33 cellular contexts compared by ENCODE assay signal in the genomic region with DNA sequence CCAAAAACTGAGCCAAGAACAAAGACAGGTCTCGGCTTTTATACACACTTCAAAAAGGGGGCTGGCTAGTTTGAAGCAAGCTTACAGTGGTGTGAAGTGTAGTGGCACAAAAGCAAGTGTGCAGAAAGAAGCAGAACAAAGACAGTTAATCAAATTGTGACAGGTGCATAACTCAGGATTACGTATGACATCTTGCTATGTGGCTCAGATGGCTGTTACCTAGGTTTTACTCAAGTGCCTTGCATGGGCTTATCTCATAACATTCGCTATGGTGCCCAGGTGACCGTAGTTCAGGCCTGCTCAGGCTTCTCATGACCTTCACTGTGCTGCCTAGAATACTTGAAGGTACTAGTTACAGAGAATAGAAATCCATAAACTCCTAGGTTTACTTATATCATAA.
DNase-seq lines count a peak whose midpoint lies in the region; ATAC-seq, FAIRE-seq and TF ChIP-seq lines count a peak whose summit lies in the region.
"Had no signal": no experiment of that assay in that cellular context is flagged by ENCODE, and none has a peak within 500 bp of the region (broad histone marks: within the 10 kb centered on the region; RNA-seq: fewer than 3 reads in every experiment).

No MANE protein-coding gene starts in this region.

- no peak for FAIRE-seq in kidney (lab: Jason Lieb, UNC)
- FAIRE-seq: colon, GM18507 had no signal

- H3K27me3 Mint-ChIP-seq in GM23338 (ENCODE audit: insufficient read depth, low read depth, poor library complexity) (no peaks in the 10 kb centered on the region), mesothelial cell of epicardium (ENCODE audit: low read depth) (no peaks in the 10 kb centered on the region)
- no peaks in the 10 kb centered on the region for H3K27me3 Mint-ChIP-seq in stimulated activated naive CD8-positive, alpha-beta T cell treated with anti-CD3 and anti-CD28 coated beads, Interleukin-15, amount 100 ng/mL, for 72 hours

- peak overlapping the region; percentile 43; the same call in 1 of the 2 replicates for H2AFZ ChIP-seq in GM23338
- H2AFZ ChIP-seq: PC-9 had no signal

- H3K4me3 Mint-ChIP-seq in GM23338, result no peak overlapping the region
- H3K4me3 Mint-ChIP-seq in mesothelial cell of epicardium, result no peak overlapping the region
- no peak overlapping the region for H3K4me3 Mint-ChIP-seq in stimulated activated naive CD8-positive, alpha-beta T cell treated with anti-CD3 and anti-CD28 coated beads, Interleukin-15, amount 100 ng/mL, for 72 hours
- H3K4me3 Mint-ChIP-seq: nephron progenitor cell, WTC11 had no signal

- H3K9ac ChIP-seq in kidney (ENCODE audit: low read length in 2 of 2), result no peak overlapping the region
- H3K9ac ChIP-seq: BLaER1, KMS-11 had no signal

- no peaks in the 10 kb centered on the region for H4K20me1 ChIP-seq in GM23338 (replicated peaks; ENCODE audit: insufficient read depth)
- H4K20me1 ChIP-seq: BLaER1 had no signal

- no peak overlapping the region for H3K27ac Mint-ChIP-seq in GM23338
- peak overlapping the region; percentile 9 for H3K27ac Mint-ChIP-seq in mesothelial cell of epicardium
- no peak overlapping the region for H3K27ac Mint-ChIP-seq in stimulated activated naive CD8-positive, alpha-beta T cell treated with anti-CD3 and anti-CD28 coated beads, Interleukin-15, amount 100 ng/mL, for 72 hours
- H3K27ac Mint-ChIP-seq: nephron progenitor cell, WTC11 had no signal

- H3K27me3 ChIP-seq in GM23338 (ENCODE audit: insufficient read depth), result no peaks in the 10 kb centered on the region
- H3K27me3 ChIP-seq: adrenal gland, BLaER1, uterus had no signal

- H3K36me3 ChIP-seq in GM23338 (ENCODE audit: insufficient read depth) (no peaks in the 10 kb centered on the region), kidney (ENCODE audit: control insufficient read depth in 1 of 2, insufficient read depth in 2 of 2, low read length in 2 of 2) (no peaks in the 10 kb centered on the region)
- H3K36me3 ChIP-seq: adrenal gland, BLaER1, uterus had no signal

- TF ChIP-seq CTCF in GM23338 (conservative IDR thresholded peaks at IDR 0.05; ENCODE audit: low read depth in 2 of 2) (no peak), mesothelial cell of epicardium (IDR thresholded peaks at IDR 0.05; ENCODE audit: unreplicated experiment) (no peak), kidney (IDR thresholded peaks at IDR 0.05; ENCODE audit: borderline replicate concordance, extremely low read depth, insufficient read depth) (no peak)

- DNase-seq in GM23338 (ENCODE audit: low spot score), result no peak
- peak; percentile 15 for DNase-seq in NCI-H2107 (lab: John Stamatoyannopoulos, UW)
- peak; percentile 4 for DNase-seq in astrocyte of the hippocampus (ENCODE audit: low read depth, low spot score)
- DNase-seq in mesothelial cell of epicardium (ENCODE audit: low spot score in 2 of 2, unreplicated experiment in 2 of 2), result no peak
- DNase-seq in kidney, result no peak
- no peak for DNase-seq in T-helper 9 cell
- no peak for DNase-seq in stimulated activated naive CD8-positive, alpha-beta T cell treated with anti-CD3 and anti-CD28 coated beads, Interleukin-15, amount 100 ng/mL, for 72 hours
- DNase-seq in activated CD4-positive, alpha-beta T cell treated with anti-CD3 and anti-CD28 coated beads, Interleukin-2, amount 50 U/mL, for 1 hour, result no peak
- DNase-seq: activated CD4-positive, alpha-beta T cell treated with anti-CD3 and anti-CD28 coated beads, Interleukin-2, amount 50 U/mL, for 4 hours; activated naive CD4-positive, alpha-beta T cell treated with Interleukin-2 at 50 U/mL for 16 hours; adrenal gland; COR-L47; DMS79; effector CD4-positive, alpha-beta T cell; mammary epithelial cell; NCI-H1694 treated with DMSO at 0.1 percent for 48 hours; NCI-H2227 treated with DMSO at 0.1 percent for 48 hours; nephron progenitor cell; NK-92 treated with Interleukin-12 subunit alpha and Interleukin-12 subunit beta, amount 100 ng/mL, for 24 hours; PC-9; posterior cingulate gyrus; stimulated activated naive CD4-positive, alpha-beta T cell; SW 1271; T1000; uterus had no signal

- no peaks in the 10 kb centered on the region for H3K9me3 ChIP-seq in kidney (ENCODE audit: control insufficient read depth in 1 of 2, low read length in 2 of 2)
- H3K9me3 ChIP-seq: adrenal gland, BLaER1, uterus had no signal

- intact Hi-C loops in kidney (cut with DNase I), result no loop called here

- H3K4me1 Mint-ChIP-seq in GM23338, result peaks cover 6% of the 10 kb centered on the region
- H3K4me1 Mint-ChIP-seq in mesothelial cell of epicardium, result peaks cover 16% of the 10 kb centered on the region
- H3K4me1 Mint-ChIP-seq in stimulated activated naive CD8-positive, alpha-beta T cell treated with anti-CD3 and anti-CD28 coated beads, Interleukin-15, amount 100 ng/mL, for 72 hours, result no peaks in the 10 kb centered on the region
- H3K4me1 Mint-ChIP-seq: nephron progenitor cell had no signal

- H3K4me1 ChIP-seq in GM23338 (ENCODE audit: insufficient read depth) (0 out of 2 replicates have a peak, but pooled peaks cover 9% of the 10 kb centered on the region), kidney (ENCODE audit: control insufficient read depth in 1 of 2, insufficient read depth in 1 of 2, low read depth in 1 of 2, low read length in 2 of 2) (no peaks in the 10 kb centered on the region)
- H3K4me1 ChIP-seq: adrenal gland, BLaER1, uterus had no signal

- no peak overlapping the region for H3K27ac ChIP-seq in GM23338 (ENCODE audit: low read depth)
- no peak overlapping the region for H3K27ac ChIP-seq in kidney (ENCODE audit: low read depth in 2 of 2, low read length in 2 of 2)
- H3K27ac ChIP-seq: adrenal gland, BLaER1, epithelial cell of prostate, KMS-11, PC-9, uterus had no signal

- no peak for ATAC-seq in GM23338
- no peak for ATAC-seq in stimulated activated naive CD8-positive, alpha-beta T cell treated with anti-CD3 and anti-CD28 coated beads, Interleukin-15, amount 100 ng/mL, for 72 hours
- ATAC-seq: Right ventricle myocardium inferior, sciatic nerve, WTC11 had no signal

- H3K36me3 Mint-ChIP-seq in GM23338 (ENCODE audit: low read depth), result no peaks in the 10 kb centered on the region
- peaks cover 5% of the 10 kb centered on the region for H3K36me3 Mint-ChIP-seq in mesothelial cell of epicardium

- H3K79me2 ChIP-seq in GM23338 (replicated peaks; ENCODE audit: insufficient read depth), result no peaks in the 10 kb centered on the region

- H3K4me3 ChIP-seq in GM23338, result no peak overlapping the region
- H3K4me3 ChIP-seq in kidney (ENCODE audit: low read length in 2 of 2), result no peak overlapping the region
- H3K4me3 ChIP-seq: adrenal gland, BLaER1, PC-9, uterus had no signal

- H3K4me2 ChIP-seq in GM23338, result no peak overlapping the region
- H3K4me2 ChIP-seq: BLaER1, KMS-11, PC-9 had no signal

- H3K9me2 ChIP-seq in GM23338 (ENCODE audit: insufficient read depth), result no peaks in the 10 kb centered on the region

- no peaks in the 10 kb centered on the region for H3F3A ChIP-seq in GM23338 (replicated peaks; ENCODE audit: low read depth)

- H3K9me3 Mint-ChIP-seq in GM23338 (peaks cover 15% of the 10 kb centered on the region), mesothelial cell of epicardium (peaks cover 27% of the 10 kb centered on the region)
- H3K9me3 Mint-ChIP-seq in stimulated activated naive CD8-positive, alpha-beta T cell treated with anti-CD3 and anti-CD28 coated beads, Interleukin-15, amount 100 ng/mL, for 72 hours, result peaks cover 0 to 13% of the 10 kb centered on the region in 2 donors
- H3K9me3 Mint-ChIP-seq: nephron progenitor cell had no signal

TF ChIP-seq in GM23338, 12 proteins besides CTCF, POLR2A, EP300 and RAD21 (continues in another document):
- TF ChIP-seq JUNB (IDR thresholded peaks at IDR 0.05; ENCODE audit: unreplicated experiment) (no peak), STAT1 (IDR thresholded peaks at IDR 0.05; ENCODE audit: unreplicated experiment) (no peak), POLR2AphosphoS5 (IDR thresholded peaks at IDR 0.05; ENCODE audit: low read depth) (no peak), CREB1 (CRISPR knock-in tag; IDR thresholded peaks at IDR 0.05; ENCODE audit: low read depth) (no peak), ZNF331 (CRISPR knock-in tag; IDR thresholded peaks at IDR 0.05; ENCODE audit: low read depth) (no peak)
- TF ChIP-seq, protein P1, sequence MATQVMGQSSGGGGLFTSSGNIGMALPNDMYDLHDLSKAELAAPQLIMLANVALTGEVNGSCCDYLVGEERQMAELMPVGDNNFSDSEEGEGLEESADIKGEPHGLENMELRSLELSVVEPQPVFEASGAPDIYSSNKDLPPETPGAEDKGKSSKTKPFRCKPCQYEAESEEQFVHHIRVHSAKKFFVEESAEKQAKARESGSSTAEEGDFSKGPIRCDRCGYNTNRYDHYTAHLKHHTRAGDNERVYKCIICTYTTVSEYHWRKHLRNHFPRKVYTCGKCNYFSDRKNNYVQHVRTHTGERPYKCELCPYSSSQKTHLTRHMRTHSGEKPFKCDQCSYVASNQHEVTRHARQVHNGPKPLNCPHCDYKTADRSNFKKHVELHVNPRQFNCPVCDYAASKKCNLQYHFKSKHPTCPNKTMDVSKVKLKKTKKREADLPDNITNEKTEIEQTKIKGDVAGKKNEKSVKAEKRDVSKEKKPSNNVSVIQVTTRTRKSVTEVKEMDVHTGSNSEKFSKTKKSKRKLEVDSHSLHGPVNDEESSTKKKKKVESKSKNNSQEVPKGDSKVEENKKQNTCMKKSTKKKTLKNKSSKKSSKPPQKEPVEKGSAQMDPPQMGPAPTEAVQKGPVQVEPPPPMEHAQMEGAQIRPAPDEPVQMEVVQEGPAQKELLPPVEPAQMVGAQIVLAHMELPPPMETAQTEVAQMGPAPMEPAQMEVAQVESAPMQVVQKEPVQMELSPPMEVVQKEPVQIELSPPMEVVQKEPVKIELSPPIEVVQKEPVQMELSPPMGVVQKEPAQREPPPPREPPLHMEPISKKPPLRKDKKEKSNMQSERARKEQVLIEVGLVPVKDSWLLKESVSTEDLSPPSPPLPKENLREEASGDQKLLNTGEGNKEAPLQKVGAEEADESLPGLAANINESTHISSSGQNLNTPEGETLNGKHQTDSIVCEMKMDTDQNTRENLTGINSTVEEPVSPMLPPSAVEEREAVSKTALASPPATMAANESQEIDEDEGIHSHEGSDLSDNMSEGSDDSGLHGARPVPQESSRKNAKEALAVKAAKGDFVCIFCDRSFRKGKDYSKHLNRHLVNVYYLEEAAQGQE (IDR thresholded peaks at IDR 0.05; ENCODE audit: unreplicated experiment), result no peak
- TF ChIP-seq, protein P2, sequence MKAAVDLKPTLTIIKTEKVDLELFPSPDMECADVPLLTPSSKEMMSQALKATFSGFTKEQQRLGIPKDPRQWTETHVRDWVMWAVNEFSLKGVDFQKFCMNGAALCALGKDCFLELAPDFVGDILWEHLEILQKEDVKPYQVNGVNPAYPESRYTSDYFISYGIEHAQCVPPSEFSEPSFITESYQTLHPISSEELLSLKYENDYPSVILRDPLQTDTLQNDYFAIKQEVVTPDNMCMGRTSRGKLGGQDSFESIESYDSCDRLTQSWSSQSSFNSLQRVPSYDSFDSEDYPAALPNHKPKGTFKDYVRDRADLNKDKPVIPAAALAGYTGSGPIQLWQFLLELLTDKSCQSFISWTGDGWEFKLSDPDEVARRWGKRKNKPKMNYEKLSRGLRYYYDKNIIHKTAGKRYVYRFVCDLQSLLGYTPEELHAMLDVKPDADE (IDR thresholded peaks at IDR 0.05), result no peak

Comparison
In these comparisons a context has a peak if more than half of its experiments do, and no peak if none do; other contexts are left out.
1. DNase-seq: peak in NCI-H2107 (single experiment) and astrocyte of the hippocampus (single experiment); none in GM23338 (single experiment), mesothelial cell of epicardium (0 of 2), kidney (single experiment), T-helper 9 cell (single experiment), stimulated activated naive CD8-positive, alpha-beta T cell treated with anti-CD3 and anti-CD28 coated beads, Interleukin-15, amount 100 ng/mL, for 72 hours (0 of 2) and activated CD4-positive, alpha-beta T cell treated with anti-CD3 and anti-CD28 coated beads, Interleukin-2, amount 50 U/mL, for 1 hour (single experiment).